ENCODE assay signal across 14 cellular contexts in genomic region chr4:159503243-159503642, GRCh38.
"Had no signal": no experiment of that assay in that cellular context is flagged by ENCODE, and none has a peak within 500 bp of the region (broad histone marks: within the 10 kb centered on the region; RNA-seq: fewer than 3 reads in every experiment).

No MANE protein-coding gene starts in this region.

- H3K36me3 Mint-ChIP-seq: activated naive CD4-positive, alpha-beta T cell treated with anti-CD3 and anti-CD28 coated beads, Interleukin-2, amount 50 U/mL, for 72 hours; memory B cell had no signal

- H3K4me1 ChIP-seq: left ventricle myocardium inferior had no signal

- ATAC-seq: activated naive CD4-positive, alpha-beta T cell treated with anti-CD3 and anti-CD28 coated beads, Interleukin-2, amount 50 U/mL, for 72 hours had no signal

- H3K4me1 Mint-ChIP-seq: memory B cell had no signal

- H3K27ac Mint-ChIP-seq: activated naive CD4-positive, alpha-beta T cell treated with anti-CD3 and anti-CD28 coated beads, Interleukin-2, amount 50 U/mL, for 72 hours; memory B cell; nephron; T-helper 1 cell treated with Interleukin-12 subunit alpha and Interleukin-12 subunit beta and Interleukin-4 antibody, amounts not matched to agents 30 μg/mL and 1 μg/mL, for 36 hours had no signal

- H3K9me3 ChIP-seq: left ventricle myocardium inferior, ovary had no signal

- H3K27me3 ChIP-seq: ovary had no signal

- H3K4me3 Mint-ChIP-seq: memory B cell; nephron; T-helper 1 cell treated with Interleukin-12 subunit alpha and Interleukin-12 subunit beta and Interleukin-4 antibody, amounts not matched to agents 30 μg/mL and 1 μg/mL, for 36 hours had no signal

- H3K9me3 Mint-ChIP-seq: activated naive CD4-positive, alpha-beta T cell treated with anti-CD3 and anti-CD28 coated beads, Interleukin-2, amount 50 U/mL, for 72 hours; memory B cell; nephron; T-helper 1 cell treated with Interleukin-12 subunit alpha and Interleukin-12 subunit beta and Interleukin-4 antibody, amounts not matched to agents 30 μg/mL and 1 μg/mL, for 36 hours had no signal

- H3K27me3 Mint-ChIP-seq: memory B cell had no signal

- H3K36me3 ChIP-seq: left ventricle myocardium inferior, ovary had no signal

- DNase-seq: activated CD4-positive, alpha-beta T cell treated with anti-CD3 and anti-CD28 coated beads for 48 hours; activated CD8-positive, alpha-beta memory T cell treated with anti-CD3 and anti-CD28 coated beads for 24 hours; activated effector memory CD4-positive, alpha-beta T cell treated with Interleukin-2 at 50 U/mL for 16 hours; amygdala; dermis blood vessel endothelial cell; erythroblast; hippocampal formation; left ventricle myocardium inferior; ovary; small intestine had no signal

- H3K4me3 ChIP-seq: left ventricle myocardium inferior, ovary had no signal

- H3K27ac ChIP-seq: left ventricle myocardium inferior, ovary had no signal
